In genomic region chr1:44646711-44647110, GRCh38 we compare ENCODE assay signal across 30 cellular contexts. TPM values are rescaled to one million over a fixed set of nuclear protein-coding genes. Genes with fewer than 3 reads are reported as not detected.
DNase-seq lines count a peak whose midpoint lies in the region; ATAC-seq and TF ChIP-seq lines count a peak whose summit lies in the region.
"Had no signal": no experiment of that assay in that cellular context is flagged by ENCODE, and none has a peak within 500 bp of the region (broad histone marks: within the 10 kb centered on the region; RNA-seq: fewer than 3 reads in every experiment).

No MANE protein-coding gene starts in this region.

- H2AFZ ChIP-seq in IMR-90 (replicated peaks; ENCODE audit: low read length, poor library complexity), result no peak overlapping the region

- in situ Hi-C loops in IMR-90 (cut with MboI; ENCODE audit: low sequenced_read_pairs), result no loop called here

- peak overlapping the region; percentile 15; the same call in 1 of the 2 replicates for H4K5ac ChIP-seq in IMR-90 (ENCODE audit: low read depth, low read length)

- peaks cover 19% of the 10 kb centered on the region for H3K4me1 ChIP-seq in IMR-90 (ENCODE audit: control insufficient read depth, insufficient read depth, low read length)
- peaks cover 81% of the 10 kb centered on the region for H3K4me1 ChIP-seq in muscle layer of colon (ENCODE audit: insufficient read depth, low read length)
- H3K4me1 ChIP-seq: A549 had no signal

- H4K8ac ChIP-seq in IMR-90 (ENCODE audit: low read depth in 2 of 2, low read length in 2 of 2), result 0 out of 4 replicates have a peak overlapping the region, but pooled peaks of 1 of the 2 experiments have one; percentile 8

- H3K27ac ChIP-seq in IMR-90 (ENCODE audit: insufficient read depth, low read length) (no peak overlapping the region), caudate nucleus (ENCODE audit: low read depth, low read length) (peak overlapping the region; percentile 11), muscle layer of colon (ENCODE audit: low read depth, low read length) (peak overlapping the region; percentile 94)
- H3K27ac ChIP-seq: A549 had no signal

- TF ChIP-seq RAD21 in IMR-90 (IDR thresholded peaks at IDR 0.05; ENCODE audit: low read length), result no peak

- BruUV-seq in IMR-90 (replicated peaks; lab: Mats Ljungman, UMichigan), result no TSS peak
- no TSS peak for BruUV-seq in MCF 10A (replicated peaks; lab: Mats Ljungman, UMichigan)

- peak; percentile 16 for ATAC-seq in IMR-90 (ENCODE audit: low read depth)
- ATAC-seq in stimulated activated effector memory CD8-positive, alpha-beta T cell treated with anti-CD3 and anti-CD28 coated beads, Interleukin-12 subunit alpha, Interleukin-12 subunit beta, amount 100 ng/mL, for 72 hours, result no peak
- ATAC-seq: A549; activated CD4-positive, alpha-beta T cell treated with anti-CD3 and anti-CD28 coated beads for 36 hours; activated T-cell treated with anti-CD3 and anti-CD28 coated beads, Interleukin-2, amount 50 U/mL, for 4 hours; stimulated activated naive B cell treated with anti-CD40 and anti-IgM and Interleukin-4, amounts not matched to agents 10 μg/mL and 1 μg/mL and 100 μg/mL, for 72 hours had no signal

- TF ChIP-seq CTCF in IMR-90 (conservative IDR thresholded peaks at IDR 0.05; ENCODE audit: low read depth, low read length), result no peak
- TF ChIP-seq CTCF in MCF 10A (IDR thresholded peaks at IDR 0.05; ENCODE audit: unreplicated experiment), result no peak

- no peak overlapping the region for H4K91ac ChIP-seq in IMR-90 (ENCODE audit: insufficient read depth, low read depth, low read length)

- H3K9ac ChIP-seq in IMR-90 (ENCODE audit: low read depth, low read length) (no peak overlapping the region), muscle layer of colon (ENCODE audit: low read length) (no peak overlapping the region)
- H3K9ac ChIP-seq: SK-N-SH had no signal

- H3K18ac ChIP-seq in IMR-90 (ENCODE audit: low read depth, low read length), result peak overlapping the region; percentile 4; the same call in 1 of the 2 replicates

- dilution Hi-C loops in IMR-90 (cut with HindIII; ENCODE audit: low sequenced_read_pairs, unreplicated experiment), result no loop called here

- no peak overlapping the region for H3K23ac ChIP-seq in IMR-90 (ENCODE audit: low read depth, low read length)

- H3K14ac ChIP-seq in IMR-90 (replicated peaks; ENCODE audit: low read depth, low read length), result no peak overlapping the region

- H2BK120ac ChIP-seq in IMR-90 (ENCODE audit: low read depth, low read length), result no peak overlapping the region

- peak overlapping the region; percentile 37 for H2BK5ac ChIP-seq in IMR-90 (ENCODE audit: low read depth, low read length, poor library complexity, severe bottlenecking)

- WGBS in IMR-90 (ENCODE audit: extremely low coverage in 2 of 2, insufficient read length in 1 of 2), 2 experiments, result no CpG with 5 or more reads among the region's 3 CpGs

- H4K20me1 ChIP-seq in IMR-90 (ENCODE audit: insufficient read depth, low read length), result peaks cover 43% of the 10 kb centered on the region

- H3K4me3 ChIP-seq in IMR-90 (ENCODE audit: insufficient read depth, low read depth, low read length), result no peak overlapping the region
- H3K4me3 ChIP-seq in muscle layer of colon (ENCODE audit: low read depth in 1 of 2, low read length in 2 of 2), result no peak overlapping the region
- H3K4me3 ChIP-seq: A549 had no signal

- intact Hi-C loops in IMR-90 (cut with micrococcal nuclease), result loop anchor here (1.0 kb wide), 1 partner anchor 15 kb away; no protein-coding TSS in a partner anchor
- intact Hi-C loops in MCF 10A (cut with micrococcal nuclease), result no loop called here

- peak; percentile 26 for DNase-seq in IMR-90
- no peak for DNase-seq in caudate nucleus (lab: John Stamatoyannopoulos, UW)
- DNase-seq in stimulated activated effector memory CD8-positive, alpha-beta T cell treated with anti-CD3 and anti-CD28 coated beads, Interleukin-12 subunit alpha, Interleukin-12 subunit beta, amount 100 ng/mL, for 72 hours (ENCODE audit: low spot score in 2 of 2), result no peak
- no peak for DNase-seq in SIG-M5 treated with dmso at 0.1 percent for 504 hours (lab: John Stamatoyannopoulos, UW; ENCODE audit: unreplicated experiment)
- no peak for DNase-seq in MCF 10A (ENCODE audit: unreplicated experiment)
- DNase-seq in COR-L47 (lab: John Stamatoyannopoulos, UW), result no peak
- no peak for DNase-seq in activated effector memory CD4-positive, alpha-beta T cell treated with anti-CD3 and anti-CD28 coated beads, Interleukin-2, amount 50 U/mL, for 16 hours
- DNase-seq: activated CD4-positive, alpha-beta T cell treated with anti-CD3 and anti-CD28 coated beads for 36 hours; activated naive CD4-positive, alpha-beta T cell treated with anti-CD3 and anti-CD28 coated beads for 36 hours; activated T-cell treated with anti-CD3 and anti-CD28 coated beads, Interleukin-2, amount 50 U/mL, for 4 hours; amygdala; DMS79 treated with DMSO at 0.1 percent for 48 hours; H7; head of caudate nucleus; Karpas-422; NCI-H2171; NCI-H526 treated with DMSO at 0.1 percent for 48 hours; occipital lobe; retina; RPMI8226; SK-N-SH; stimulated activated CD4-positive, alpha-beta T cell treated with anti-CD3 and anti-CD28 coated beads, Interleukin-4, amount 100 ng/mL, for 1 hour; stimulated activated naive B cell treated with anti-CD40 and anti-IgM and Interleukin-4, amounts not matched to agents 10 μg/mL and 1 μg/mL and 100 μg/mL, for 72 hours; T-helper 2 cell had no signal

- H2AK5ac ChIP-seq in IMR-90 (ENCODE audit: low read depth, low read length), result peak overlapping the region; percentile 56

- no peaks in the 10 kb centered on the region for H3K9me3 ChIP-seq in IMR-90 (ENCODE audit: control insufficient read depth, insufficient read depth, low read length)
- no peaks in the 10 kb centered on the region for H3K9me3 ChIP-seq in muscle layer of colon (ENCODE audit: low read length)
- H3K9me3 ChIP-seq: A549, SK-N-SH had no signal

- no peak overlapping the region for H3K56ac ChIP-seq in IMR-90 (ENCODE audit: extremely low read depth, insufficient read depth, low read length)

- peaks cover 60% of the 10 kb centered on the region for H3K36me3 ChIP-seq in IMR-90 (ENCODE audit: control insufficient read depth, insufficient read depth, low read length)
- peaks cover 57% of the 10 kb centered on the region for H3K36me3 ChIP-seq in muscle layer of colon (ENCODE audit: insufficient read depth, low read length)

- CTCF ChIA-PET in IMR-90 (lab: Yijun Ruan, JAX), result interaction anchor here (1.3 to 1.4 kb wide), 2 partner anchors 9 to 39 kb away, joined by 3 to 7 read pairs; no protein-coding TSS in a partner anchor
- CTCF ChIA-PET in MCF 10A (lab: Yijun Ruan, JAX), result interaction anchor here (1.1 kb wide), 1 partner anchor 9 kb away, joined by 3 read pairs; no protein-coding TSS in a partner anchor

- no peaks in the 10 kb centered on the region for H3K9me3 Mint-ChIP-seq in stimulated activated effector memory CD8-positive, alpha-beta T cell treated with anti-CD3 and anti-CD28 coated beads, Interleukin-12 subunit alpha, Interleukin-12 subunit beta, amount 100 ng/mL, for 72 hours
- H3K9me3 Mint-ChIP-seq in MCF 10A (ENCODE audit: unreplicated experiment), result no peaks in the 10 kb centered on the region
- H3K9me3 Mint-ChIP-seq: activated naive CD4-positive, alpha-beta T cell treated with anti-CD3 and anti-CD28 coated beads for 36 hours; activated T-cell treated with anti-CD3 and anti-CD28 coated beads, Interleukin-2, amount 50 U/mL, for 4 hours; dendritic cell treated with granulocyte-macrophage colony-stimulating factor and Interleukin-4, amounts not matched to agents 40 ng/mL and 50 ng/mL, for 4 days; memory B cell; stimulated activated naive B cell treated with anti-CD40 and anti-IgM and Interleukin-4, amounts not matched to agents 10 μg/mL and 1 μg/mL and 100 μg/mL, for 72 hours; type B pancreatic cell had no signal

- H2AK9ac ChIP-seq in IMR-90 (replicated peaks; ENCODE audit: low read depth, low read length, poor library complexity), result peak overlapping the region; percentile 7

- no peaks in the 10 kb centered on the region for H3K27me3 ChIP-seq in IMR-90 (ENCODE audit: control insufficient read depth, insufficient read depth, low read length)
- no peaks in the 10 kb centered on the region for H3K27me3 ChIP-seq in muscle layer of colon (ENCODE audit: control insufficient read depth in 1 of 2, insufficient read depth in 2 of 2, low read length in 2 of 2)

- H3K79me1 ChIP-seq in IMR-90 (ENCODE audit: low read depth in 1 of 2, low read length in 2 of 2), result peaks cover 7 to 40% of the 10 kb centered on the region in 2 experiments; a peak in 3 of 4 replicates

- no peak overlapping the region for H3K4me3 Mint-ChIP-seq in stimulated activated effector memory CD8-positive, alpha-beta T cell treated with anti-CD3 and anti-CD28 coated beads, Interleukin-12 subunit alpha, Interleukin-12 subunit beta, amount 100 ng/mL, for 72 hours
- no peak overlapping the region for H3K4me3 Mint-ChIP-seq in MCF 10A (ENCODE audit: unreplicated experiment)
- H3K4me3 Mint-ChIP-seq: activated CD4-positive, alpha-beta T cell treated with anti-CD3 and anti-CD28 coated beads for 36 hours; activated naive CD4-positive, alpha-beta T cell treated with anti-CD3 and anti-CD28 coated beads for 36 hours; activated T-cell treated with anti-CD3 and anti-CD28 coated beads, Interleukin-2, amount 50 U/mL, for 4 hours; B cell; dendritic cell treated with granulocyte-macrophage colony-stimulating factor and Interleukin-4, amounts not matched to agents 40 ng/mL and 50 ng/mL, for 4 days; memory B cell; stimulated activated naive B cell treated with anti-CD40 and anti-IgM and Interleukin-4, amounts not matched to agents 10 μg/mL and 1 μg/mL and 100 μg/mL, for 72 hours; type B pancreatic cell had no signal

- H3K9me1 ChIP-seq in IMR-90 (ENCODE audit: insufficient read depth, low read length), result peaks cover 22% of the 10 kb centered on the region

- H3K27ac Mint-ChIP-seq in stimulated activated effector memory CD8-positive, alpha-beta T cell treated with anti-CD3 and anti-CD28 coated beads, Interleukin-12 subunit alpha, Interleukin-12 subunit beta, amount 100 ng/mL, for 72 hours, result peak overlapping the region; percentile 84
- no peak overlapping the region for H3K27ac Mint-ChIP-seq in MCF 10A (ENCODE audit: low read depth, unreplicated experiment)
- H3K27ac Mint-ChIP-seq: activated CD4-positive, alpha-beta T cell treated with anti-CD3 and anti-CD28 coated beads for 36 hours; activated naive CD4-positive, alpha-beta T cell treated with anti-CD3 and anti-CD28 coated beads for 36 hours; B cell; dendritic cell treated with granulocyte-macrophage colony-stimulating factor and Interleukin-4, amounts not matched to agents 40 ng/mL and 50 ng/mL, for 4 days; stimulated activated naive B cell treated with anti-CD40 and anti-IgM and Interleukin-4, amounts not matched to agents 10 μg/mL and 1 μg/mL and 100 μg/mL, for 72 hours; type B pancreatic cell had no signal

- H3K36me3 Mint-ChIP-seq in stimulated activated effector memory CD8-positive, alpha-beta T cell treated with anti-CD3 and anti-CD28 coated beads, Interleukin-12 subunit alpha, Interleukin-12 subunit beta, amount 100 ng/mL, for 72 hours, result peaks cover 75% of the 10 kb centered on the region
- H3K36me3 Mint-ChIP-seq in MCF 10A (ENCODE audit: insufficient read depth, unreplicated experiment), result peaks cover 61% of the 10 kb centered on the region

- no peak for TF ChIP-seq POLR2A in IMR-90 (IDR thresholded peaks at IDR 0.05; ENCODE audit: low read depth, low read length)

- no peaks in the 10 kb centered on the region for H3K27me3 Mint-ChIP-seq in MCF 10A (ENCODE audit: insufficient read depth, unreplicated experiment)
- H3K27me3 Mint-ChIP-seq: activated CD4-positive, alpha-beta T cell treated with anti-CD3 and anti-CD28 coated beads for 36 hours; B cell; dendritic cell treated with granulocyte-macrophage colony-stimulating factor and Interleukin-4, amounts not matched to agents 40 ng/mL and 50 ng/mL, for 4 days; memory B cell; stimulated activated naive B cell treated with anti-CD40 and anti-IgM and Interleukin-4, amounts not matched to agents 10 μg/mL and 1 μg/mL and 100 μg/mL, for 72 hours; type B pancreatic cell had no signal

- H2BK15ac ChIP-seq in IMR-90 (ENCODE audit: low read depth, low read length), result no peak overlapping the region; the same call in 2 of the 3 replicates

- POLR2A ChIA-PET in IMR-90 (lab: Charles Lee; ENCODE audit: unreplicated experiment) (no interaction called here), MCF 10A (lab: Yijun Ruan, JAX) (no interaction called here)

- H3K4me2 ChIP-seq in IMR-90 (ENCODE audit: low read depth, low read length), result peak overlapping the region; percentile 32; the same call in 1 of the 2 replicates
- H3K4me2 ChIP-seq: A549, SK-N-SH had no signal

- H3K4ac ChIP-seq in IMR-90 (ENCODE audit: low read depth, low read length), result peak overlapping the region; percentile 56

- no peak overlapping the region for H2BK20ac ChIP-seq in IMR-90 (ENCODE audit: low read depth, low read length)

- peaks cover 15% of the 10 kb centered on the region for H3K4me1 Mint-ChIP-seq in stimulated activated effector memory CD8-positive, alpha-beta T cell treated with anti-CD3 and anti-CD28 coated beads, Interleukin-12 subunit alpha, Interleukin-12 subunit beta, amount 100 ng/mL, for 72 hours
- no peaks in the 10 kb centered on the region for H3K4me1 Mint-ChIP-seq in MCF 10A (ENCODE audit: insufficient read depth, unreplicated experiment)
- H3K4me1 Mint-ChIP-seq: activated CD4-positive, alpha-beta T cell treated with anti-CD3 and anti-CD28 coated beads for 36 hours; B cell had no signal

RNA-seq across cellular contexts. Expression of gene TMEM53, which starts 27.6 kb away (rescaled TPM):
- total RNA-seq in IMR-90 (2012; rRNA removed) (2.2 and 2.7 TPM in 2 replicates), MCF 10A (2022) (2.2 TPM in 2 replicates)
- 6.3 and 8.1 TPM in 2 replicates for polyA plus RNA-seq in IMR-90 (2012; rRNA removed)
- 6.7 and 9.4 TPM in 2 replicates for polyA plus RNA-seq in IMR-90 (2012; cell fraction: cytosol; rRNA removed)
- polyA plus RNA-seq in IMR-90 (2012; cell fraction: nucleus; rRNA removed; ENCODE audit: low replicate concordance), result 3.1 and 5.5 TPM in 2 replicates

RNA-seq across cellular contexts. Expression of gene ARMH1, which starts 27.8 kb away (rescaled TPM):
- total RNA-seq in IMR-90 (2012; rRNA removed) (0.28 and 0.36 TPM in 2 replicates), MCF 10A (2022) (0.65 and 0.96 TPM in 2 replicates)
- 0.72 and 1.1 TPM in 2 replicates for polyA plus RNA-seq in IMR-90 (2012; rRNA removed)
- 0.33 TPM in 1 of 2 replicates, not detected in the other for polyA plus RNA-seq in IMR-90 (2012; cell fraction: cytosol; rRNA removed)
- polyA plus RNA-seq in IMR-90 (2012; cell fraction: nucleus; rRNA removed; ENCODE audit: low replicate concordance), result 15.3 and 21.0 TPM in 2 replicates
